Comparison of ENCODE assay signal across 27 cellular contexts in genomic region chr3:190614466-190615384, GRCh38.
DNase-seq lines count a peak whose midpoint lies in the region; ATAC-seq, FAIRE-seq and TF ChIP-seq lines count a peak whose summit lies in the region.
"Had no signal": no experiment of that assay in that cellular context is flagged by ENCODE, and none has a peak within 500 bp of the region (broad histone marks: within the 10 kb centered on the region; RNA-seq: fewer than 3 reads in every experiment).

No MANE protein-coding gene starts in this region.

- H3K9me3 Mint-ChIP-seq in CD14-positive monocyte (peaks cover 0 to 4% (median 0%) of the 10 kb centered on the region in 7 donors), WTC11 (0 out of 2 replicates have a peak, but pooled peaks cover 3% of the 10 kb centered on the region)
- peaks cover 6% of the 10 kb centered on the region for H3K9me3 Mint-ChIP-seq in T-helper 2 cell treated with Interferon-gamma antibody and Interleukin-4, amounts not matched to agents 5 μg/mL and 100 μg/mL, for 36 hours
- no peaks in the 10 kb centered on the region for H3K9me3 Mint-ChIP-seq in CD8-positive, alpha-beta memory T cell
- H3K9me3 Mint-ChIP-seq: activated T-cell treated with anti-CD3 and anti-CD28 coated beads, Interleukin-2, amount 50 U/mL, for 4 hours had no signal

- H3K9ac ChIP-seq in HepG2 (ENCODE audit: insufficient read depth, low read depth, low read length): no peak overlapping the region
- H3K9ac ChIP-seq: BLaER1 treated with 17β-estradiol and CSF1 and Interleukin-3, amounts not matched to agents 10 nM and 100 nM had no signal

- POLR2A ChIA-PET in HepG2 (lab: Yijun Ruan, JAX): interaction anchor here (1.2 to 1.8 kb wide), 2 partner anchors 65 to 101 kb away, joined by 3 to 6 read pairs; partner anchors contain the start of gene IL1RAP
- POLR2A ChIA-PET in CD8-positive, alpha-beta memory T cell (lab: Charles Lee): no interaction called here
- POLR2A ChIA-PET in WTC11 (lab: Charles Lee): no interaction called here

- no TSS peak for BruUV-seq in HepG2 (replicated peaks; lab: Mats Ljungman, UMichigan)

- TF ChIP-seq EP300 in HepG2 (IDR thresholded peaks at IDR 0.05; ENCODE audit: low read depth in 2 of 2, low read length in 2 of 2) (peak in 1 of 2 experiments; percentile 21; a peak in 2 of 4 replicates), HepG2 (CRISPR knock-in tag; IDR thresholded peaks at IDR 0.05; ENCODE audit: borderline replicate concordance) (no peak)

- intact Hi-C loops in CD14-positive monocyte (cut with micrococcal nuclease): loop anchor here (2.0 to 5.0 kb wide), 2 partner anchors 47 to 98 kb away; no protein-coding TSS in a partner anchor
- intact Hi-C loops in HepG2 (cut with micrococcal nuclease; ENCODE audit: unreplicated experiment): loop anchor here (5.0 kb wide), 1 partner anchor 47 kb away; no protein-coding TSS in a partner anchor
- intact Hi-C loops in left lung (cut with DNase I): no loop called here

- peaks cover 0 to 2% (median 0%) of the 10 kb centered on the region in 3 donors for H3K27me3 Mint-ChIP-seq in CD14-positive monocyte (ENCODE audit: low read depth in 3 of 3)
- H3K27me3 Mint-ChIP-seq in T-helper 2 cell treated with Interferon-gamma antibody and Interleukin-4, amounts not matched to agents 5 μg/mL and 100 μg/mL, for 36 hours (ENCODE audit: low read depth): no peaks in the 10 kb centered on the region
- H3K27me3 Mint-ChIP-seq in CD8-positive, alpha-beta memory T cell: no peaks in the 10 kb centered on the region
- no peaks in the 10 kb centered on the region for H3K27me3 Mint-ChIP-seq in WTC11 (ENCODE audit: low read depth)

- WGBS in HepG2 (ENCODE audit: low lambda C conversion rate): 16% methylated on average over 8 of the region's 8 CpGs

- H3K27me3 ChIP-seq in HepG2 (ENCODE audit: control insufficient read depth in 1 of 2, insufficient read depth in 2 of 2, low read length in 2 of 2): no peaks in the 10 kb centered on the region
- no peaks in the 10 kb centered on the region for H3K27me3 ChIP-seq in CD8-positive, alpha-beta memory T cell (ENCODE audit: insufficient read depth, low read length, poor library complexity, severe bottlenecking)
- no peaks in the 10 kb centered on the region for H3K27me3 ChIP-seq in left lung
- H3K27me3 ChIP-seq: ascending aorta; BLaER1 treated with 17β-estradiol and CSF1 and Interleukin-3, amounts not matched to agents 10 nM and 100 nM had no signal

- TF ChIP-seq CTCF in CD14-positive monocyte (IDR thresholded peaks at IDR 0.05): no peak
- no peak for TF ChIP-seq CTCF in HepG2 (CRISPR knock-in tag; IDR thresholded peaks at IDR 0.05)
- TF ChIP-seq CTCF in WTC11 (IDR thresholded peaks at IDR 0.05): no peak
- TF ChIP-seq CTCF in left lung (IDR thresholded peaks at IDR 0.05): no peak

- peak overlapping the region; percentile 55 for H3K4me2 ChIP-seq in HepG2 (ENCODE audit: low read depth, low read length)
- H3K4me2 ChIP-seq: smooth muscle cell had no signal

- H3K4me3 Mint-ChIP-seq in CD14-positive monocyte: peak overlapping the region in 1 of 2 donors; percentile 13
- peak overlapping the region; percentile 25 for H3K4me3 Mint-ChIP-seq in T-helper 2 cell treated with Interferon-gamma antibody and Interleukin-4, amounts not matched to agents 5 μg/mL and 100 μg/mL, for 36 hours
- no peak overlapping the region for H3K4me3 Mint-ChIP-seq in CD8-positive, alpha-beta memory T cell
- no peak overlapping the region for H3K4me3 Mint-ChIP-seq in WTC11
- H3K4me3 Mint-ChIP-seq: activated T-cell treated with anti-CD3 and anti-CD28 coated beads, Interleukin-2, amount 50 U/mL, for 4 hours had no signal

- no peaks in the 10 kb centered on the region for H4K20me1 ChIP-seq in HepG2 (ENCODE audit: insufficient read depth, low read length)
- H4K20me1 ChIP-seq: BLaER1 treated with 17β-estradiol and CSF1 and Interleukin-3, amounts not matched to agents 10 nM and 100 nM had no signal

- no peaks in the 10 kb centered on the region for H3K79me2 ChIP-seq in HepG2 (ENCODE audit: insufficient read depth, low read length)

- H3K27ac ChIP-seq in HepG2 (ENCODE audit: extremely low read length, insufficient read depth, low read length): peak overlapping the region; percentile 75
- H3K27ac ChIP-seq in CD8-positive, alpha-beta memory T cell (ENCODE audit: low read depth, low read length): no peak overlapping the region
- H3K27ac ChIP-seq in left lung: peak overlapping the region in 1 of 2 donors; percentile 72
- H3K27ac ChIP-seq: ascending aorta had no signal

- DNase-seq in CD14-positive monocyte (ENCODE audit: low spot score) (no peak), H54 (ENCODE audit: insufficient read length, low spot score) (no peak), HepG2 (ENCODE audit: low spot score) (peak; percentile 53), WTC11 (ENCODE audit: low spot score) (no peak), SW480 (ENCODE audit: low spot score) (no peak), left lung (no peak)
- no peak for DNase-seq in T-helper 2 cell treated with Interferon-gamma antibody and Interleukin-4, amounts not matched to agents 5 μg/mL and 100 μg/mL, for 36 hours (ENCODE audit: low spot score)
- no peak for DNase-seq in CD8-positive, alpha-beta memory T cell
- DNase-seq: activated CD8-positive, alpha-beta memory T cell treated with anti-CD3 and anti-CD28 coated beads for 24 hours; activated naive CD4-positive, alpha-beta T cell treated with anti-CD3 and anti-CD28 coated beads, Interleukin-2, amount 50 U/mL, for 16 hours; activated T-cell treated with anti-CD3 and anti-CD28 coated beads, Interleukin-2, amount 50 U/mL, for 4 hours; Calu3; mesendoderm; NCI-H2107; NCI-H446 treated with DMSO at 0.1 percent for 48 hours; retina; SHP77 treated with DMSO at 0.1 percent for 48 hours; stimulated activated CD4-positive, alpha-beta T cell treated with anti-CD3 and anti-CD28 coated beads, Interleukin-4, amount 100 ng/mL, for 1 hour; SW 1271; trophoblast cell had no signal

- FAIRE-seq in H54 (lab: Jason Lieb, UNC) (peak; percentile 38), HepG2 (lab: Jason Lieb, UNC) (peak; percentile 40)
- FAIRE-seq: endothelial cell of umbilical vein, GM12892 had no signal

- peak overlapping the region in 6 of 7 donors; percentile 29 to 95 (median 82) for H3K27ac Mint-ChIP-seq in CD14-positive monocyte
- H3K27ac Mint-ChIP-seq in T-helper 2 cell treated with Interferon-gamma antibody and Interleukin-4, amounts not matched to agents 5 μg/mL and 100 μg/mL, for 36 hours: peak overlapping the region; percentile 69
- H3K27ac Mint-ChIP-seq in CD8-positive, alpha-beta memory T cell: no peak overlapping the region
- H3K27ac Mint-ChIP-seq in WTC11: no peak overlapping the region

- peaks cover 51% of the 10 kb centered on the region for H3K4me1 Mint-ChIP-seq in CD14-positive monocyte
- H3K4me1 Mint-ChIP-seq in T-helper 2 cell treated with Interferon-gamma antibody and Interleukin-4, amounts not matched to agents 5 μg/mL and 100 μg/mL, for 36 hours (ENCODE audit: low read depth): peaks cover 58% of the 10 kb centered on the region
- peaks cover 20 to 27% (median 22%) of the 10 kb centered on the region in 3 donors for H3K4me1 Mint-ChIP-seq in CD8-positive, alpha-beta memory T cell
- H3K4me1 Mint-ChIP-seq in WTC11: peaks cover 6% of the 10 kb centered on the region; the same call in 1 of the 2 replicates

- peaks cover 9 to 15% of the 10 kb centered on the region in 2 donors for H3K36me3 Mint-ChIP-seq in CD14-positive monocyte
- peaks cover 37% of the 10 kb centered on the region for H3K36me3 Mint-ChIP-seq in T-helper 2 cell treated with Interferon-gamma antibody and Interleukin-4, amounts not matched to agents 5 μg/mL and 100 μg/mL, for 36 hours (ENCODE audit: low read depth)
- H3K36me3 Mint-ChIP-seq in CD8-positive, alpha-beta memory T cell: peaks cover 6 to 12% (median 6%) of the 10 kb centered on the region in 3 donors
- no peaks in the 10 kb centered on the region for H3K36me3 Mint-ChIP-seq in WTC11

- no peaks in the 10 kb centered on the region for H3K9me3 ChIP-seq in HepG2 (ENCODE audit: low read length)
- no peaks in the 10 kb centered on the region for H3K9me3 ChIP-seq in CD8-positive, alpha-beta memory T cell (ENCODE audit: low read length)
- no peaks in the 10 kb centered on the region for H3K9me3 ChIP-seq in left lung
- H3K9me3 ChIP-seq: ascending aorta; BLaER1 treated with 17β-estradiol and CSF1 and Interleukin-3, amounts not matched to agents 10 nM and 100 nM; HAP-1 had no signal

- ATAC-seq in HepG2 (peak; percentile 64), WTC11 (no peak), left lung (no peak)
- ATAC-seq: activated T-cell treated with anti-CD3 and anti-CD28 coated beads, Interleukin-2, amount 50 U/mL, for 4 hours; Panc1 had no signal

- H3K4me1 ChIP-seq in HepG2 (ENCODE audit: insufficient read depth, low read length) (peaks cover 67% of the 10 kb centered on the region), left lung (peaks cover 6 to 49% of the 10 kb centered on the region in 2 donors)
- H3K4me1 ChIP-seq in CD8-positive, alpha-beta memory T cell (ENCODE audit: insufficient read depth, low read length): peaks cover 7% of the 10 kb centered on the region
- H3K4me1 ChIP-seq: ascending aorta had no signal

- TF ChIP-seq POLR2A in H54 (IDR thresholded peaks at IDR 0.05; ENCODE audit: low read depth, low read length) (no peak), HepG2 (IDR thresholded peaks at IDR 0.05; ENCODE audit: insufficient read depth in 1 of 2, low read depth in 2 of 2, low read length in 2 of 2) (no peak)

- H3K4me3 ChIP-seq in HepG2 (replicated peaks in 1 of 3; ENCODE audit: insufficient read depth in 1 of 3, low read depth in 2 of 3, low read length in 3 of 3) (no peak overlapping the region; a peak in 1 of 6 replicates), left lung (no peak overlapping the region)
- H3K4me3 ChIP-seq in CD8-positive, alpha-beta memory T cell (ENCODE audit: low read length): no peak overlapping the region
- H3K4me3 ChIP-seq: ascending aorta; BLaER1 treated with 17β-estradiol and CSF1 and Interleukin-3, amounts not matched to agents 10 nM and 100 nM; HAP-1; smooth muscle cell had no signal

- no peak overlapping the region for H2AFZ ChIP-seq in HepG2 (ENCODE audit: low read length)

- peaks cover 1 to 3% of the 10 kb centered on the region in 2 experiments; a peak in 2 of 5 replicates for H3K36me3 ChIP-seq in HepG2 (replicated peaks in 1 of 2; ENCODE audit: control insufficient read depth in 1 of 2, insufficient read depth in 2 of 2, low read length in 2 of 2)
- no peaks in the 10 kb centered on the region for H3K36me3 ChIP-seq in CD8-positive, alpha-beta memory T cell (ENCODE audit: insufficient read depth, low read length)
- peaks cover 0 to 5% of the 10 kb centered on the region in 2 donors for H3K36me3 ChIP-seq in left lung
- H3K36me3 ChIP-seq: ascending aorta, HAP-1 had no signal

- no peak for TF ChIP-seq RAD21 in HepG2 (CRISPR knock-in tag; IDR thresholded peaks at IDR 0.05)

- in situ Hi-C loops in HepG2 (cut with HindIII; ENCODE audit: extremely low pct_ligation_motif_present, low pct_unique_long_range_greater_than_20kb): no loop called here

- CTCF ChIA-PET in HepG2 (lab: Yijun Ruan, JAX; ENCODE audit: low intra/inter-chr PET ratio, low total read pairs) (no interaction called here), WTC11 (lab: Charles Lee) (no interaction called here)
- CTCF ChIA-PET in CD8-positive, alpha-beta memory T cell (lab: Charles Lee): no interaction called here

TF ChIP-seq in WTC11, 78 proteins besides CTCF, POLR2A, EP300 and RAD21 (continues in another document):
- no peak for TF ChIP-seq KAT7 (CRISPR knock-in tag; IDR thresholded peaks at IDR 0.05; ENCODE audit: borderline replicate concordance)

Comparison
In these comparisons a context has a peak if more than half of its experiments do, and no peak if none do; other contexts are left out.
1. H3K27ac Mint-ChIP-seq: peak in CD14-positive monocyte (6 of 7) and T-helper 2 cell treated with Interferon-gamma antibody and Interleukin-4, amounts not matched to agents 5 μg/mL and 100 μg/mL, for 36 hours (single experiment); none in CD8-positive, alpha-beta memory T cell (0 of 8) and WTC11 (single experiment).
2. intact Hi-C loops: an anchor here in CD14-positive monocyte (2.0 to 5.0 kb wide) and HepG2 (5.0 kb wide); none called in left lung.